Comparison of ENCODE assay signal across 8 cellular contexts in the genomic region with DNA sequence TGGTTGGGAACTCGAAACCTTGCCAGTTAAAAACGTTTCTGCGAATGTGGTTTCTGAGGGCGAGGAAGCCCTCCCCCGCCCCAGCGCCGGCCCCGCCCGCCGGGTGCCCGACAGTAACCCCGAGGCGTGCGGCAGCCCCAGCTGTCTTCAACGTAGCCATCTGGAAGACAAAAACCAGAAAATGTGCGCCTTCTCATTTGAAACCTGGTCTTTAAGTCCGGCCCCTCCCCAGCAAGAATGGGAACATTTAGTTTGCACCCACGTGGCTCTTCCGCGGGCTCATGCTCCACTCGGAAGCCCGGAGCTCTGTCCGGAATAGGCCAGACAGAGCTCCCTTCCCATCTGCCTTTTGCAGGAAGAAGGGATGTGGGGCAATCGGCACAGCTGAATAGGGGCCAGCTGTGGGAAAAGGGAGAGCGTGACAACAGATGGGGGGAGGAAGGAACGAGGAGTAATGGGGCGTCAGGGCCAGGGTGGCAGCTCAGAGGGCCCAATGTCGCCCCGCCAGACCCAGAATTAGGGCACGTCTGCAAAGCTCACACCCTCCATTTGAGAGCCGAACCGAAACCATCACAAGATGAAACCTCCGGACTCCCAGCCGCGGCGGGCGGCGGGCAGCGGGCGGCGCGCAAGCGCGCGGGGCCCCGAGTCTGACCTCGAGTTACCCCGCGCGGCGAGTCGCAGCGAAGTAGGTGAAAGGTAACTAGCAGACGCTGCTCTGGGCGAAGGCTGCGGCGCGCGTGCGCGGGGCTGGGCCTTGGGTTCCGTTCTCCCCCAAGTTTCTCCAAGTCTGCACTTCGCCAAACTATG.
DNase-seq lines count a peak whose midpoint lies in the region; ATAC-seq and TF ChIP-seq lines count a peak whose summit lies in the region.

No MANE protein-coding gene starts in this region.

- no peaks in the 10 kb centered on the region for H3K36me3 Mint-ChIP-seq in activated CD8-positive, alpha-beta T cell treated with anti-CD3 and anti-CD28 coated beads, Interleukin-2, amount 10 ng/mL, durations not matched to agents 7 days and 5 days (ENCODE audit: low read depth)

- H3K4me1 ChIP-seq in lung (ENCODE audit: control insufficient read depth in 2 of 2, insufficient read depth in 2 of 2, low read length in 2 of 2), result peaks cover 10 to 18% of the 10 kb centered on the region in 2 donors

- H3K9me3 ChIP-seq in lung (ENCODE audit: control insufficient read depth in 2 of 2, insufficient read depth in 1 of 2, low read length in 1 of 2), result no peaks in the 10 kb centered on the region

- H3K36me3 ChIP-seq in lung (ENCODE audit: control insufficient read depth in 2 of 2, insufficient read depth in 2 of 2, low read length in 2 of 2), result no peaks in the 10 kb centered on the region

- POLR2A ChIA-PET in activated CD8-positive, alpha-beta T cell treated with anti-CD3 and anti-CD28 coated beads, Interleukin-2, amount 10 ng/mL, durations not matched to agents 7 days and 5 days (lab: Charles Lee), result no interaction called here

- peak overlapping the region; percentile 79 for H3K4me3 Mint-ChIP-seq in activated CD8-positive, alpha-beta T cell treated with anti-CD3 and anti-CD28 coated beads, Interleukin-2, amount 10 ng/mL, durations not matched to agents 7 days and 5 days

- 0% methylated on average over 59 to 63 of the region's 63 CpGs for WGBS in lung, 2 donors

- H3K27me3 Mint-ChIP-seq in activated CD8-positive, alpha-beta T cell treated with anti-CD3 and anti-CD28 coated beads, Interleukin-2, amount 10 ng/mL, durations not matched to agents 7 days and 5 days (ENCODE audit: low read depth), result peaks cover 45% of the 10 kb centered on the region

- H3K4me3 ChIP-seq in lung, result peak overlapping the region; percentile 56

- DNase-seq in Ammon's horn (ENCODE audit: low spot score), result peak; percentile 90
- peak; percentile 20 for DNase-seq in GM19240 (ENCODE audit: insufficient read length, low spot score)
- DNase-seq in NCI-H82 treated with DMSO at 0.1 percent for 48 hours (lab: John Stamatoyannopoulos, UW; ENCODE audit: unreplicated experiment), result peak; percentile 60
- DNase-seq in activated CD8-positive, alpha-beta T cell treated with anti-CD3 and anti-CD28 coated beads, Interleukin-2, amount 10 ng/mL, durations not matched to agents 7 days and 5 days, result peak; percentile 83
- peak; percentile 81 for DNase-seq in ecto neural progenitor cell (ENCODE audit: low spot score)
- DNase-seq in lung (ENCODE audit: low spot score), result peak; percentile 85
- DNase-seq in stimulated activated CD4-positive, alpha-beta T cell treated with anti-CD3 and anti-CD28 coated beads, TNF-alpha, amount 100 ng/mL, for 24 hours (ENCODE audit: low read depth in 3 of 3), result peak; percentile 58 to 82 (median 71)

- peak; percentile 82 for ATAC-seq in HG03457 (IDR thresholded peaks at IDR 0.05; ENCODE audit: unreplicated experiment)
- ATAC-seq in activated CD8-positive, alpha-beta T cell treated with anti-CD3 and anti-CD28 coated beads, Interleukin-2, amount 10 ng/mL, durations not matched to agents 7 days and 5 days, result peak; percentile 86
- peak; percentile 92 for ATAC-seq in lung (ENCODE audit: insufficient read depth, low FRiP score)

- peaks cover 31% of the 10 kb centered on the region for H3K4me1 Mint-ChIP-seq in activated CD8-positive, alpha-beta T cell treated with anti-CD3 and anti-CD28 coated beads, Interleukin-2, amount 10 ng/mL, durations not matched to agents 7 days and 5 days (ENCODE audit: low read depth)

- H3K27ac Mint-ChIP-seq in activated CD8-positive, alpha-beta T cell treated with anti-CD3 and anti-CD28 coated beads, Interleukin-2, amount 10 ng/mL, durations not matched to agents 7 days and 5 days, result peak overlapping the region; percentile 79

- CTCF ChIA-PET in activated CD8-positive, alpha-beta T cell treated with anti-CD3 and anti-CD28 coated beads, Interleukin-2, amount 10 ng/mL, durations not matched to agents 7 days and 5 days (lab: Charles Lee), result interaction anchor here (0.9 to 1.0 kb wide), 4 partner anchors 12 to 253 kb away, joined by 3 to 4 read pairs (median 3); a partner anchor contains a TSS

- H3K27me3 ChIP-seq in lung (ENCODE audit: control insufficient read depth, insufficient read depth), result no peaks in the 10 kb centered on the region

- H3K9me3 Mint-ChIP-seq in activated CD8-positive, alpha-beta T cell treated with anti-CD3 and anti-CD28 coated beads, Interleukin-2, amount 10 ng/mL, durations not matched to agents 7 days and 5 days (ENCODE audit: insufficient read depth), result no peaks in the 10 kb centered on the region

- peak overlapping the region; percentile 86 to 89 for H3K27ac ChIP-seq in lung (ENCODE audit: low read depth in 1 of 2, low read length in 1 of 2)

- no peak for TF ChIP-seq CTCF in lung (IDR thresholded peaks at IDR 0.05; ENCODE audit: control extremely low read depth, extremely low read depth)

Comparison
In these comparisons a context has a peak if more than half of its experiments do, and no peak if none do; other contexts are left out.
1. Peak in every context shown above with its lines: DNase-seq, ATAC-seq, H3K4me3 ChIP-seq and H3K27ac ChIP-seq.
2. DNase-seq: peak in every context shown above with its lines; median percentile 90 in Ammon's horn; 85 in lung; 83 in activated CD8-positive, alpha-beta T cell treated with anti-CD3 and anti-CD28 coated beads, Interleukin-2, amount 10 ng/mL, durations not matched to agents 7 days and 5 days; 81 in ecto neural progenitor cell; 71 in stimulated activated CD4-positive, alpha-beta T cell treated with anti-CD3 and anti-CD28 coated beads, TNF-alpha, amount 100 ng/mL, for 24 hours; 60 in NCI-H82 treated with DMSO at 0.1 percent for 48 hours; 20 in GM19240.